Comparison of ENCODE assay signal across 9 cellular contexts in the genomic region with DNA sequence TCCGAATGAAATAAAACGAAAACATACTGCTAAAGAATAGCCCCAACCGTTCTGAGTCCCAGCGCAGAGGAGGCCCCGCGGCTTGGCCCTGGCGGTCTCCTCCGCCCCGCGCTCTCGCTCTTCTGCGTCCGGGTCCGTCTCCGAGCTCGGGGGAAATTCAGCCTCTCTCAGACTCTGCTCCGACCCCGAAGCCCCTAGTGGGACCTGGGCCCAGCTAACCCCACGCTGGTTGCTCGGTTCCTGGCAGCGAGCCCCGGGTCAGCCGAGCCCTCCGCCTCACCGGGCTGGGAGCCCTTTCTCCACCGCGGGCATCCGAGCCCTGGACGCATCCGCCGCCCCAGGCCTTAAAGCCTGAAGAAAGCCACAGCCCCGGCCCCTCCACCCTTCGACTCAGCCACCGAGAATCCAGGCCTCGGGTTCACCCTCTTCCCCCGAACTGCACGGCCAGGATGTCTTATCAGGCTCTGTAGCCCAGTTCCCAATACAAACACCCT. TPM values are rescaled to one million over a fixed set of nuclear protein-coding genes. Genes with fewer than 3 reads are reported as not detected.
DNase-seq lines count a peak whose midpoint lies in the region; ATAC-seq, FAIRE-seq and TF ChIP-seq lines count a peak whose summit lies in the region.
"Had no signal": no experiment of that assay in that cellular context is flagged by ENCODE, and none has a peak within 500 bp of the region (broad histone marks: within the 10 kb centered on the region; RNA-seq: fewer than 3 reads in every experiment).

No MANE protein-coding gene starts in this region.

- no peak overlapping the region for H3K14ac ChIP-seq in H1 (ENCODE audit: insufficient read length)

- no peak overlapping the region for H3K56ac ChIP-seq in H1 (replicated peaks; ENCODE audit: insufficient read length, low read depth, low read length)

- no peaks in the 10 kb centered on the region for H3K36me3 ChIP-seq in NT2/D1 (ENCODE audit: insufficient read depth, insufficient read length, low read length)
- H3K36me3 ChIP-seq in H1 (ENCODE audit: control insufficient read depth in 2 of 4, insufficient read depth in 4 of 4, low read length in 3 of 4) = peaks cover 0 to 21% (median 0%) of the 10 kb centered on the region in 4 experiments; a peak in 1 of 8 replicates
- no peaks in the 10 kb centered on the region for H3K36me3 ChIP-seq in neural progenitor cell

- H4K5ac ChIP-seq in H1 (ENCODE audit: insufficient read length, low read depth, low read length) = no peak overlapping the region

- DNase-seq in AG20443 (ENCODE audit: low spot score) (peak; percentile 43), NT2/D1 (ENCODE audit: low read depth, low spot score) (no peak), H1 (ENCODE audit: low read depth in 1 of 2, low spot score in 2 of 2) (no peak), neural progenitor cell (ENCODE audit: low spot score) (peak; percentile 54)

- H2AK5ac ChIP-seq in H1 (ENCODE audit: low read depth, low read length) = no peak overlapping the region

- H4K20me1 ChIP-seq in H1 (replicated peaks in 1 of 2; ENCODE audit: control insufficient read depth in 1 of 2, insufficient read depth in 2 of 2, low read length in 2 of 2) (peaks cover 31 to 45% of the 10 kb centered on the region in 2 experiments), neural progenitor cell (ENCODE audit: low read depth) (peaks cover 92% of the 10 kb centered on the region)

- peak overlapping the region; percentile 80 for H3K4me3 Mint-ChIP-seq in neural progenitor cell

- H2AFZ ChIP-seq in H1 (ENCODE audit: low read length) = no peak overlapping the region
- H2AFZ ChIP-seq in neural progenitor cell (replicated peaks) = no peak overlapping the region

- CTCF ChIA-PET in H1 (lab: Charles Lee; ENCODE audit: partially characterized antibody) = interaction anchor here (0.8 to 3.5 kb wide), 5 partner anchors 12 to 429 kb away, joined by 3 to 12 read pairs (median 5); no protein-coding TSS in a partner anchor

- no peak overlapping the region for H3K27ac Mint-ChIP-seq in neural progenitor cell

- H3K18ac ChIP-seq in H1 (ENCODE audit: extremely low read depth, low read length) = no peak overlapping the region

- H3K9me3 ChIP-seq in NT2/D1 (ENCODE audit: insufficient read depth, low read length) = no peaks in the 10 kb centered on the region; the same call in 1 of the 2 replicates
- H3K9me3 ChIP-seq in H1 (ENCODE audit: insufficient read depth in 2 of 2, low read depth in 1 of 2, low read length in 1 of 2) = no peaks in the 10 kb centered on the region
- no peaks in the 10 kb centered on the region for H3K9me3 ChIP-seq in neural progenitor cell (ENCODE audit: low read depth)

- H2BK12ac ChIP-seq in H1 (ENCODE audit: low read depth, low read length) = no peak overlapping the region

- H3K9me3 Mint-ChIP-seq in neural progenitor cell = peaks cover 5% of the 10 kb centered on the region

- 13% methylated on average over 20 of the region's 37 CpGs; no CpG with 5 or more reads in 1 of the 2 experiments for WGBS in H1 (ENCODE audit: extremely low coverage in 1 of 2, insufficient coverage in 1 of 2, insufficient read length in 1 of 2, insufficient replicate concordance in 2 of 2, low coverage in 1 of 2, low lambda C conversion rate in 2 of 2, missing lambda C conversion rate in 1 of 2), 2 experiments

- no peak overlapping the region for H4K91ac ChIP-seq in H1 (replicated peaks; ENCODE audit: insufficient read length, low read length)

- H3K4me3 ChIP-seq in NT2/D1 (ENCODE audit: insufficient read length, low read depth) (peak overlapping the region; percentile 12), H1 (ENCODE audit: extremely low read depth in 1 of 4, insufficient read depth in 2 of 4, low read depth in 3 of 4, low read length in 4 of 4) (no peak overlapping the region), neural progenitor cell (no peak overlapping the region)

- no peak overlapping the region for H2BK15ac ChIP-seq in H1 (ENCODE audit: low read length)

- ATAC-seq in GM18519 (IDR thresholded peaks at IDR 0.05; ENCODE audit: low FRiP score, unreplicated experiment) (no peak), HG03432 (IDR thresholded peaks at IDR 0.05; ENCODE audit: unreplicated experiment) (no peak), GM21619 (IDR thresholded peaks at IDR 0.05; ENCODE audit: unreplicated experiment) (no peak), GM21447 (IDR thresholded peaks at IDR 0.05; ENCODE audit: unreplicated experiment) (no peak)

- peaks cover 23% of the 10 kb centered on the region for H3F3A ChIP-seq in neural progenitor cell (ENCODE audit: low read depth)

- peaks cover 59% of the 10 kb centered on the region for H3K27me3 Mint-ChIP-seq in neural progenitor cell (ENCODE audit: insufficient read depth, low read depth)

- no peaks in the 10 kb centered on the region for H3K36me3 Mint-ChIP-seq in neural progenitor cell

- TF ChIP-seq POLR2A in H1 (IDR thresholded peaks at IDR 0.05; ENCODE audit: control extremely low read depth in 1 of 2, low read depth in 2 of 2, low read length in 2 of 2) = no peak

- FAIRE-seq in H1 (lab: Jason Lieb, UNC) = no peak

- no peak for TF ChIP-seq RAD21 in H1 (IDR thresholded peaks at IDR 0.05 in 1 of 2, conservative IDR thresholded peaks at IDR 0.05 in 1 of 2; ENCODE audit: low read depth in 2 of 2, low read length in 2 of 2)

- H3K27me3 ChIP-seq in NT2/D1 (ENCODE audit: insufficient read depth, insufficient read length) (peaks cover 97% of the 10 kb centered on the region), H1 (replicated peaks in 1 of 4; ENCODE audit: control insufficient read depth in 3 of 4, extremely low read depth in 1 of 4, insufficient read depth in 3 of 4, low read length in 3 of 4) (peaks cover 99 to 100% (median 100%) of the 10 kb centered on the region in 4 experiments), neural progenitor cell (peaks cover 100% of the 10 kb centered on the region)

- H3K79me2 ChIP-seq in H1 (ENCODE audit: control insufficient read depth in 1 of 2, insufficient read depth in 2 of 2, low read length in 2 of 2) (no peaks in the 10 kb centered on the region), neural progenitor cell (ENCODE audit: low read depth) (no peaks in the 10 kb centered on the region)

- POLR2A ChIA-PET in H1 (lab: Charles Lee; ENCODE audit: partially characterized antibody) = no interaction called here

- TF ChIP-seq CTCF in H1 (IDR thresholded peaks at IDR 0.05; ENCODE audit: control extremely low read depth in 1 of 3, insufficient read depth in 1 of 3, low read depth in 1 of 3, low read length in 3 of 3) (no peak), neural progenitor cell (IDR thresholded peaks at IDR 0.05) (no peak)

- H2BK120ac ChIP-seq in H1 (replicated peaks; ENCODE audit: low read depth, low read length) = no peak overlapping the region

- no peak overlapping the region for H3K23ac ChIP-seq in H1 (ENCODE audit: insufficient read length)

- H2BK20ac ChIP-seq in H1 (ENCODE audit: low read length) = no peak overlapping the region

- TF ChIP-seq EP300 in H1 (IDR thresholded peaks at IDR 0.05; ENCODE audit: borderline replicate concordance in 1 of 2, low read depth in 2 of 2, low read length in 2 of 2) = no peak

- peaks cover 2% of the 10 kb centered on the region; the same call in 1 of the 2 replicates for H3K23me2 ChIP-seq in H1 (ENCODE audit: low read depth, low read length)

- H2BK5ac ChIP-seq in H1 (ENCODE audit: low read depth, low read length) = no peak overlapping the region

- H3K4me1 ChIP-seq in NT2/D1 (ENCODE audit: insufficient read depth, insufficient read length) = peaks cover 42% of the 10 kb centered on the region
- H3K4me1 ChIP-seq in H1 (replicated peaks in 1 of 4; ENCODE audit: control insufficient read depth in 3 of 4, insufficient read depth in 4 of 4, low read length in 3 of 4) = peaks cover 0 to 51% (median 34%) of the 10 kb centered on the region in 4 experiments; a peak in 6 of 7 replicates
- H3K4me1 ChIP-seq in neural progenitor cell = peaks cover 32% of the 10 kb centered on the region

- H3K27ac ChIP-seq in H1 (ENCODE audit: low read depth, low read length) = no peak overlapping the region
- no peak overlapping the region for H3K27ac ChIP-seq in neural progenitor cell

- H3K9ac ChIP-seq in NT2/D1 (ENCODE audit: insufficient read length, low read depth) (no peak overlapping the region), H1 (replicated peaks in 1 of 4; ENCODE audit: extremely low read depth in 1 of 4, low read depth in 3 of 4, low read length in 3 of 4) (no peak overlapping the region), neural progenitor cell (no peak overlapping the region)

- H3K79me1 ChIP-seq in H1 (ENCODE audit: low read depth, low read length) = no peaks in the 10 kb centered on the region

- no peak overlapping the region for H4K8ac ChIP-seq in H1 (ENCODE audit: extremely low read depth, insufficient read depth, low read length)

- no peak overlapping the region for H3K4ac ChIP-seq in H1 (replicated peaks; ENCODE audit: insufficient read length, low read depth, low read length)

- H3K4me2 ChIP-seq in H1 (ENCODE audit: insufficient read depth in 1 of 2, low read depth in 2 of 2, low read length in 2 of 2) (peak overlapping the region; percentile 33 to 59; a peak in 2 of 4 replicates), neural progenitor cell (peak overlapping the region; percentile 16)

- peaks cover 26% of the 10 kb centered on the region for H3K4me1 Mint-ChIP-seq in neural progenitor cell

TF ChIP-seq in H1, 55 proteins besides CTCF, POLR2A, EP300 and RAD21:
- TF ChIP-seq CBX8 (IDR thresholded peaks at IDR 0.05; ENCODE audit: borderline replicate concordance, low read depth, low read length) = peak; percentile 96; the same call in 1 of the 2 replicates
- TF ChIP-seq RFX5 (IDR thresholded peaks at IDR 0.05; ENCODE audit: borderline replicate concordance, low read depth, low read length) = no peak

RNA-seq across cellular contexts. Expression of gene TBX2, which starts 1.2 kb away (rescaled TPM):
- not detected in 2 replicates for total RNA-seq in H1 (2021; fragmentation: NEBNext Ultra II Directional; extraction: Animal tissue kit (Norgen Biotek cat#: 25700))
- polyA plus RNA-seq in H1 (2011; rRNA removed) = 0.02 TPM in 1 of 2 replicates, not detected in the other
- not detected for polyA plus RNA-seq in H1 (2011; cell fraction: cytosol; rRNA removed)
- polyA plus RNA-seq in H1 (2011; cell fraction: nucleus; rRNA removed) = not detected
- polyA plus RNA-seq in H1 (2012, experiment 1 of 2) = 0.09 TPM in 1 of 4 replicates, not detected in the others
- polyA plus RNA-seq in H1 (2012, experiment 2 of 2) = not detected
- not detected for polyA plus RNA-seq in H1 (2013, experiment 1 of 2)
- not detected for polyA plus RNA-seq in H1 (2013, experiment 2 of 2)
- not detected in 2 replicates for polyA minus RNA-seq in H1 (2011; rRNA and poly(A)+ RNA removed)
- polyA minus RNA-seq in H1 (2011; cell fraction: cytosol; rRNA and poly(A)+ RNA removed) = not detected
- polyA minus RNA-seq in H1 (2011; cell fraction: nucleus; rRNA and poly(A)+ RNA removed) = not detected
- total RNA-seq in neural progenitor cell (ENCODE audit: low replicate concordance) = not detected in 2 replicates

RNA-seq across cellular contexts. Expression of gene TBX4, which starts 51.4 kb away (rescaled TPM):
- total RNA-seq in H1 (2021; fragmentation: NEBNext Ultra II Directional; extraction: Animal tissue kit (Norgen Biotek cat#: 25700)) = not detected in 2 replicates
- polyA plus RNA-seq in H1 (2011; rRNA removed) = 0.02 TPM in 1 of 2 replicates, not detected in the other
- not detected for polyA plus RNA-seq in H1 (2011; cell fraction: cytosol; rRNA removed)
- not detected for polyA plus RNA-seq in H1 (2011; cell fraction: nucleus; rRNA removed)
- polyA plus RNA-seq in H1 (2012, experiment 1 of 2) = 0.15 to 0.34 TPM in 2 of 4 replicates, not detected in the others
- 0.04 TPM for polyA plus RNA-seq in H1 (2012, experiment 2 of 2)
- not detected for polyA plus RNA-seq in H1 (2013, experiment 1 of 2)
- polyA plus RNA-seq in H1 (2013, experiment 2 of 2) = 0.02 TPM
- polyA minus RNA-seq in H1 (2011; rRNA and poly(A)+ RNA removed) = not detected in 2 replicates
- polyA minus RNA-seq in H1 (2011; cell fraction: cytosol; rRNA and poly(A)+ RNA removed) = not detected
- not detected for polyA minus RNA-seq in H1 (2011; cell fraction: nucleus; rRNA and poly(A)+ RNA removed)
- total RNA-seq in neural progenitor cell (ENCODE audit: low replicate concordance) = not detected in 2 replicates
- total RNA-seq: LHCN-M2 had no signal

Comparison
In these comparisons a context has a peak if more than half of its experiments do, and no peak if none do; other contexts are left out.
1. DNase-seq: peak in AG20443 (single experiment) and neural progenitor cell (single experiment); none in NT2/D1 (single experiment) and H1 (0 of 2).